Comparison of ENCODE assay signal across 8 cellular contexts in the genomic region with DNA sequence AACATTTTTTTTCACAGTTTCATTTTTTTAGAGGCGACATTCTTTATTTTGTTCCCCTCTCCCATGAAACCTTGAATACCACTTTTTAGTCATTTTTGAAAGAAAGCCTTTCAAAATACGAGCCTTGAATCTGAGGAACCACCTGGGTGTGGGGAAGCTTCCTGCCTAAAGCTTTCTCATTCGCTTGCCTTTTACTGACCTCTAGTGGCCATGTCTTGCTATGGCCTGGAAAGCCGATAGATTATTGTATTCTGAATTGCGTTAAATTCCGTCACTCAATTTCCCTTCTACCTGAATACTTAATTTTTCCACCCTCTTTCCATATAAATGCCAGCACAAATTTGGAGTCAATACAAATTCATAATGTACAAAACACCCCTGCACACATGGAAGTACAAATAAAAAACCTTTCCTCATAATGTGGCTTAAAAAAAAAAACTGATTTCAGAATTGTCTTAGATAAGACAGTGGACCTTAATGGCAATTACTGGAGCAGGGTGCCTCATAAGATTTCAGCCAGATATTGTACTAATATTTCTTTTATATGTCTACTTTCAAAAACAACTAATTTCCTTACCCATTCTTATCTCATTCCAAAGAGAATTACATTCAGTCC.
A peak's percentile ranks its signal among the peaks of the same experiment; 100 is the strongest.
DNase-seq lines count a peak whose midpoint lies in the region; ATAC-seq and TF ChIP-seq lines count a peak whose summit lies in the region.

No MANE protein-coding gene starts in this region.

- H3K14ac ChIP-seq in neuronal stem cell (ENCODE audit: low read length), result no peak overlapping the region

- no peak overlapping the region for H2BK15ac ChIP-seq in neuronal stem cell (ENCODE audit: low read length)

- H3K36me3 ChIP-seq in neuronal stem cell (replicated peaks in 1 of 2; ENCODE audit: control insufficient read depth in 2 of 2, insufficient read depth in 2 of 2, low read length in 2 of 2) (no peaks in the 10 kb centered on the region), upper lobe of right lung (no peaks in the 10 kb centered on the region)

- H4K8ac ChIP-seq in neuronal stem cell (ENCODE audit: low read depth, low read length), result no peak overlapping the region

- intact Hi-C loops in upper lobe of right lung (cut with DNase I), result no loop called here

- H3K27ac ChIP-seq in neuronal stem cell (replicated peaks; ENCODE audit: low read length) (no peak overlapping the region), upper lobe of right lung (no peak overlapping the region)

- H3K9ac ChIP-seq in neuronal stem cell (ENCODE audit: low read depth, low read length, poor library complexity), result no peak overlapping the region

- WGBS in neuronal stem cell (ENCODE audit: extremely low coverage in 2 of 2, insufficient read length in 2 of 2, insufficient replicate concordance in 1 of 2), 2 donors, result no CpG with 5 or more reads among the region's 6 CpGs

- H3K4me1 ChIP-seq in neuronal stem cell (ENCODE audit: control insufficient read depth in 2 of 2, insufficient read depth in 1 of 2, low read depth in 1 of 2, low read length in 2 of 2) (no peaks in the 10 kb centered on the region), upper lobe of right lung (no peaks in the 10 kb centered on the region)

- DNase-seq in DMS53 treated with DMSO at 0.1 percent for 48 hours (lab: John Stamatoyannopoulos, UW; ENCODE audit: unreplicated experiment), result peak; percentile 43
- DNase-seq in NCI-H526 treated with DMSO at 0.1 percent for 48 hours (lab: John Stamatoyannopoulos, UW), result peak; percentile 25
- DNase-seq in activated CD8-positive, alpha-beta memory T cell treated with anti-CD3 and anti-CD28 coated beads, Interleukin-2, amount 50 U/mL, for 24 hours (ENCODE audit: extremely low read depth), result peak; percentile 9
- peak; percentile 74 for DNase-seq in fibroblast of pulmonary artery (ENCODE audit: low read depth)
- DNase-seq in neuronal stem cell (ENCODE audit: low spot score), result peak; percentile 59
- DNase-seq in upper lobe of right lung, result no peak

- TF ChIP-seq CTCF in fibroblast of pulmonary artery (IDR thresholded peaks at IDR 0.05; ENCODE audit: low read length, missing control alignments), result peak; percentile 96
- peak; percentile 88 for TF ChIP-seq CTCF in upper lobe of right lung (IDR thresholded peaks at IDR 0.05)

- H4K91ac ChIP-seq in neuronal stem cell (ENCODE audit: low read depth, low read length, poor library complexity), result no peak overlapping the region

- no peak overlapping the region for H3K4me3 ChIP-seq in fibroblast of pulmonary artery (replicated peaks; ENCODE audit: low read depth, low read length)
- H3K4me3 ChIP-seq in neuronal stem cell (ENCODE audit: low read length in 2 of 2), result no peak overlapping the region
- no peak overlapping the region for H3K4me3 ChIP-seq in upper lobe of right lung

- no peak overlapping the region for H3K4me2 ChIP-seq in neuronal stem cell (ENCODE audit: insufficient read depth, low read length, poor library complexity, severe bottlenecking)

- H3K27me3 ChIP-seq in neuronal stem cell (ENCODE audit: control insufficient read depth in 3 of 3, insufficient read depth in 3 of 3, low read depth in 1 of 3, low read length in 3 of 3) (no peaks in the 10 kb centered on the region), upper lobe of right lung (peaks cover 7% of the 10 kb centered on the region)

- no peak overlapping the region for H3K23ac ChIP-seq in neuronal stem cell (ENCODE audit: low read depth, low read length, poor library complexity)

- H3K9me3 ChIP-seq in neuronal stem cell (replicated peaks in 1 of 2; ENCODE audit: control insufficient read depth in 2 of 2, insufficient read depth in 1 of 2, low read depth in 1 of 2, low read length in 2 of 2) (no peaks in the 10 kb centered on the region), upper lobe of right lung (no peaks in the 10 kb centered on the region)

- ATAC-seq in GM19455 (IDR thresholded peaks at IDR 0.05; ENCODE audit: unreplicated experiment), result peak; percentile 99
- peak; percentile 96 for ATAC-seq in HG03460 (IDR thresholded peaks at IDR 0.05; ENCODE audit: unreplicated experiment)
- ATAC-seq in upper lobe of right lung, result peak; percentile 87

- H3K18ac ChIP-seq in neuronal stem cell (ENCODE audit: low read length), result no peak overlapping the region

- no peak overlapping the region for H3K4ac ChIP-seq in neuronal stem cell (ENCODE audit: low read length)

- H2AFZ ChIP-seq in neuronal stem cell (ENCODE audit: low read length), result no peak overlapping the region

- no peaks in the 10 kb centered on the region for H3K79me1 ChIP-seq in neuronal stem cell (ENCODE audit: low read depth, low read length)

- H2BK5ac ChIP-seq in neuronal stem cell (ENCODE audit: low read length), result no peak overlapping the region

- no peak overlapping the region for H2BK12ac ChIP-seq in neuronal stem cell (ENCODE audit: low read length)

- H2BK120ac ChIP-seq in neuronal stem cell (ENCODE audit: low read depth, low read length), result no peak overlapping the region

- H2AK5ac ChIP-seq in neuronal stem cell (ENCODE audit: low read depth, low read length), result no peak overlapping the region
